In genomic region chr2:10779776-10780490, GRCh38 we compare ENCODE assay signal across 1 cellular context.
TF ChIP-seq lines count a peak whose summit lies in the region.

No MANE protein-coding gene starts in this region.

TF ChIP-seq in H1, 55 proteins besides CTCF, POLR2A, EP300 and RAD21:
- no peak for TF ChIP-seq SRF (IDR thresholded peaks at IDR 0.05; ENCODE audit: low read depth, low read length)
- TF ChIP-seq TBP (IDR thresholded peaks at IDR 0.05; ENCODE audit: low read depth, low read length) = no peak
- no peak for TF ChIP-seq SIRT6 (IDR thresholded peaks at IDR 0.05; ENCODE audit: low read length)
- TF ChIP-seq CTBP2 (IDR thresholded peaks at IDR 0.05; ENCODE audit: borderline replicate concordance, insufficient read depth, insufficient read length, low read length) = no peak
- TF ChIP-seq EGR1 (IDR thresholded peaks at IDR 0.05; ENCODE audit: borderline replicate concordance, low read depth, low read length) = no peak
- no peak for TF ChIP-seq GTF2F1 (IDR thresholded peaks at IDR 0.05; ENCODE audit: borderline replicate concordance, low read depth, low read length)
- no peak for TF ChIP-seq SP1 (IDR thresholded peaks at IDR 0.05; ENCODE audit: low read depth, low read length)
- no peak for TF ChIP-seq ATF3 (IDR thresholded peaks at IDR 0.05; ENCODE audit: insufficient read depth, low read depth, low read length)
- no peak for TF ChIP-seq CEBPB (IDR thresholded peaks at IDR 0.05; ENCODE audit: low read depth, low read length)
- TF ChIP-seq BRCA1 (IDR thresholded peaks at IDR 0.05; ENCODE audit: low read depth, low read length) = no peak
- TF ChIP-seq MAFK (IDR thresholded peaks at IDR 0.05; ENCODE audit: low read depth, low read length) = no peak
- TF ChIP-seq MAX (IDR thresholded peaks at IDR 0.05) = no peak
- no peak for TF ChIP-seq SP2 (IDR thresholded peaks at IDR 0.05; ENCODE audit: low read length)
- no peak for TF ChIP-seq RBBP5 (IDR thresholded peaks at IDR 0.05; ENCODE audit: borderline replicate concordance, low read depth, low read length)
- no peak for TF ChIP-seq NANOG (IDR thresholded peaks at IDR 0.05; ENCODE audit: insufficient read depth, low read depth, low read length, poor library complexity, severe bottlenecking)
- no peak for TF ChIP-seq CHD2 (IDR thresholded peaks at IDR 0.05; ENCODE audit: low read length)
- no peak for TF ChIP-seq NRF1 (IDR thresholded peaks at IDR 0.05; ENCODE audit: low read depth, low read length)
- TF ChIP-seq POU5F1 (IDR thresholded peaks at IDR 0.05; ENCODE audit: low read depth, low read length) = no peak
- no peak for TF ChIP-seq POLR2AphosphoS5 (IDR thresholded peaks at IDR 0.05; ENCODE audit: low read depth, low read length)
